1 cellular context compared by ENCODE assay signal in genomic region chr15:60814855-60815254, GRCh38.
TF ChIP-seq lines count a peak whose summit lies in the region.

No MANE protein-coding gene starts in this region.

TF ChIP-seq in GM12878, 131 proteins besides CTCF, POLR2A, EP300 and RAD21 (continued from another document):
- TF ChIP-seq ATF2 (IDR thresholded peaks at IDR 0.05; ENCODE audit: low read length) (0 out of 2 replicates have a peak, but pooled peaks have one; percentile 26), EED (IDR thresholded peaks at IDR 0.05; ENCODE audit: low read depth) (peak; percentile 39; the same call in 1 of the 2 replicates)
